Comparison of ENCODE assay signal across 8 cellular contexts in genomic region chr14:104676694-104677505, GRCh38. TPM values are rescaled to one million over a fixed set of nuclear protein-coding genes. Genes with fewer than 3 reads are reported as not detected.
DNase-seq lines count a peak whose midpoint lies in the region; ATAC-seq and TF ChIP-seq lines count a peak whose summit lies in the region.

No MANE protein-coding gene starts in this region.

- H3K27me3 Mint-ChIP-seq in activated T-helper 2 cell treated with anti-CD3 and anti-CD28 coated beads, Interferon-gamma antibody, Interleukin-2, Interleukin-4, amounts not matched to agents 10 μg/mL and 5 μg/mL and 100 μg/mL, durations not matched to agents 14 hours and 24 hours and 36 hours (ENCODE audit: low read depth), result peaks cover 5% of the 10 kb centered on the region

- DNase-seq in activated T-helper 2 cell treated with anti-CD3 and anti-CD28 coated beads, Interferon-gamma antibody, Interleukin-2, Interleukin-4, amounts not matched to agents 10 μg/mL and 5 μg/mL and 100 μg/mL, durations not matched to agents 14 hours and 24 hours and 36 hours (ENCODE audit: low spot score), result no peak
- peak in 2 of 3 experiments; percentile 32 to 75 for DNase-seq in stimulated activated CD4-positive, alpha-beta T cell treated with anti-CD3 and anti-CD28 coated beads, TNF-alpha, amount 100 ng/mL, for 24 hours (ENCODE audit: low read depth in 3 of 3)
- DNase-seq in iPS-NIHi7 (ENCODE audit: extremely low spot score), result no peak
- DNase-seq in DMS79 (lab: John Stamatoyannopoulos, UW), result no peak

- H3K9me3 Mint-ChIP-seq in activated T-helper 2 cell treated with anti-CD3 and anti-CD28 coated beads, Interferon-gamma antibody, Interleukin-2, Interleukin-4, amounts not matched to agents 10 μg/mL and 5 μg/mL and 100 μg/mL, durations not matched to agents 14 hours and 24 hours and 36 hours, result no peaks in the 10 kb centered on the region

- peak overlapping the region; percentile 59 for H3K4me3 ChIP-seq in GM12875 (ENCODE audit: low read depth, low read length)
- peak overlapping the region; percentile 63 for H3K4me3 ChIP-seq in iPS-18c (ENCODE audit: insufficient read depth, low read depth, low read length)

- no peak for TF ChIP-seq CTCF in GM12875 (IDR thresholded peaks at IDR 0.05; ENCODE audit: borderline replicate concordance, insufficient read depth, low read depth, low read length)

- peak overlapping the region; percentile 26 for H3K27ac Mint-ChIP-seq in activated T-helper 2 cell treated with anti-CD3 and anti-CD28 coated beads, Interferon-gamma antibody, Interleukin-2, Interleukin-4, amounts not matched to agents 10 μg/mL and 5 μg/mL and 100 μg/mL, durations not matched to agents 14 hours and 24 hours and 36 hours

- ATAC-seq in HG03045 (IDR thresholded peaks at IDR 0.05; ENCODE audit: unreplicated experiment) (peak; percentile 5), HG03520 (IDR thresholded peaks at IDR 0.05; ENCODE audit: unreplicated experiment) (no peak)

- peaks cover 10% of the 10 kb centered on the region for H3K4me1 Mint-ChIP-seq in activated T-helper 2 cell treated with anti-CD3 and anti-CD28 coated beads, Interferon-gamma antibody, Interleukin-2, Interleukin-4, amounts not matched to agents 10 μg/mL and 5 μg/mL and 100 μg/mL, durations not matched to agents 14 hours and 24 hours and 36 hours (ENCODE audit: low read depth)

- H3K9me3 ChIP-seq in iPS-18c (ENCODE audit: control insufficient read depth, insufficient read depth, low read length), result no peaks in the 10 kb centered on the region

- intact Hi-C loops in activated T-helper 2 cell treated with anti-CD3 and anti-CD28 coated beads, Interferon-gamma antibody, Interleukin-2, Interleukin-4, amounts not matched to agents 10 μg/mL and 5 μg/mL and 100 μg/mL, durations not matched to agents 14 hours and 24 hours and 36 hours (cut with micrococcal nuclease), result no loop called here

- no peaks in the 10 kb centered on the region for H3K36me3 Mint-ChIP-seq in activated T-helper 2 cell treated with anti-CD3 and anti-CD28 coated beads, Interferon-gamma antibody, Interleukin-2, Interleukin-4, amounts not matched to agents 10 μg/mL and 5 μg/mL and 100 μg/mL, durations not matched to agents 14 hours and 24 hours and 36 hours (ENCODE audit: low read depth)

- H3K4me3 Mint-ChIP-seq in activated T-helper 2 cell treated with anti-CD3 and anti-CD28 coated beads, Interferon-gamma antibody, Interleukin-2, Interleukin-4, amounts not matched to agents 10 μg/mL and 5 μg/mL and 100 μg/mL, durations not matched to agents 14 hours and 24 hours and 36 hours (ENCODE audit: low read depth), result peak overlapping the region; percentile 33

RNA-seq across cellular contexts. Expression of gene INF2, which starts 12.5 kb away (rescaled TPM):
- total RNA-seq in activated T-helper 2 cell treated with anti-CD3 and anti-CD28 coated beads, Interferon-gamma antibody, Interleukin-2, Interleukin-4, amounts not matched to agents 10 μg/mL and 5 μg/mL and 100 μg/mL, durations not matched to agents 14 hours and 24 hours and 36 hours, result 93.7 and 93.8 TPM in 2 replicates

RNA-seq across cellular contexts. Expression of gene ADSS1, which starts 47.1 kb away (rescaled TPM):
- total RNA-seq in activated T-helper 2 cell treated with anti-CD3 and anti-CD28 coated beads, Interferon-gamma antibody, Interleukin-2, Interleukin-4, amounts not matched to agents 10 μg/mL and 5 μg/mL and 100 μg/mL, durations not matched to agents 14 hours and 24 hours and 36 hours, result 1.1 and 2.4 TPM in 2 replicates

Comparison
In these comparisons a context has a peak if more than half of its experiments do, and no peak if none do; other contexts are left out.
1. DNase-seq: peak in stimulated activated CD4-positive, alpha-beta T cell treated with anti-CD3 and anti-CD28 coated beads, TNF-alpha, amount 100 ng/mL, for 24 hours (2 of 3); none in activated T-helper 2 cell treated with anti-CD3 and anti-CD28 coated beads, Interferon-gamma antibody, Interleukin-2, Interleukin-4, amounts not matched to agents 10 μg/mL and 5 μg/mL and 100 μg/mL, durations not matched to agents 14 hours and 24 hours and 36 hours (single experiment), iPS-NIHi7 (single experiment) and DMS79 (single experiment).